Comparison of ENCODE assay signal across 10 cellular contexts in the genomic region with DNA sequence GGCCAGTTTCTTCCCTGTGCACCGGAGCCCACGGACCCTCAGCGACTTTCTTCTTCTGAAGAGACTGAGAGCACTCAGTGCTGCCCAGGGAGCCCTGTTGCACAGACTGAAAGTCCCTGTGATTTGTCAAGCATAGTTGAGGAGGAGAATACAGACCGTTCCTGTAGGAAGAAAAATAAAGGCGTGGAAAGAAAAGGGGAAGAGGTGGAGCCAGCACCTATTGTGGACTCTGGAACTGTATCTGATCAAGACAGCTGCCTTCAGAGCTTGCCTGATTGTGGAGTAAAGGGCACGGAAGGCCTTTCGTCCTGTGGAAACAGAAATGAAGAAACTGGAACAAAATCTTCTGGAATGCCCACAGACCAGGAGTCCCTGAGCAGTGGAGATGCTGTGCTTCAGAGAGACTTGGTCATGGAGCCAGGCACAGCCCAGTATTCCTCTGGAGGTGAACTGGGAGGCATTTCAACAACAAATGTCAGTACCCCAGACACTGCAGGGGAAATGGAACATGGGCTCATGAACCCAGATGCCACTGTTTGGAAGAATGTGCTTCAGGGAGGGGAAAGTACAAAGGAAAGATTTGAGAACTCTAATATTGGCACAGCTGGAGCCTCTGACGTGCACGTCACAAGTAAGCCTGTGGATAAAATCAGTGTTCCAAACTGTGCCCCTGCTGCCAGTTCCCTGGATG.
DNase-seq lines count a peak whose midpoint lies in the region; ATAC-seq lines count a peak whose summit lies in the region.
"Had no signal": no experiment of that assay in that cellular context is flagged by ENCODE, and none has a peak within 500 bp of the region (broad histone marks: within the 10 kb centered on the region; RNA-seq: fewer than 3 reads in every experiment).

No MANE protein-coding gene starts in this region.

- H3K4me3 ChIP-seq in effector memory CD4-positive, alpha-beta T cell (ENCODE audit: insufficient read depth, low read depth, low read length, poor library complexity, severe bottlenecking): no peak overlapping the region

- DNase-seq in stimulated activated naive CD8-positive, alpha-beta T cell treated with anti-CD3 and anti-CD28 coated beads, Interleukin-15, amount 100 ng/mL, for 72 hours: no peak
- no peak for DNase-seq in effector memory CD4-positive, alpha-beta T cell
- no peak for DNase-seq in naive thymus-derived CD8-positive, alpha-beta T cell
- DNase-seq in stimulated activated CD4-positive, alpha-beta T cell treated with anti-CD3 and anti-CD28 coated beads, Interleukin-2, amount 100 ng/mL, for 48 hours: no peak
- DNase-seq in retina (no peak), SHP77 (lab: John Stamatoyannopoulos, UW) (no peak)
- DNase-seq: activated CD4-positive, alpha-beta T cell treated with anti-CD3 and anti-CD28 coated beads for 48 hours; COR-L47 had no signal

- ATAC-seq in stimulated activated naive CD8-positive, alpha-beta T cell treated with anti-CD3 and anti-CD28 coated beads, Interleukin-15, amount 100 ng/mL, for 72 hours: no peak
- no peak for ATAC-seq in naive thymus-derived CD8-positive, alpha-beta T cell
- no peak for ATAC-seq in GM21367 (IDR thresholded peaks at IDR 0.05; ENCODE audit: unreplicated experiment)

- H3K4me1 ChIP-seq in effector memory CD4-positive, alpha-beta T cell (ENCODE audit: control insufficient read depth, insufficient read depth, low read length, poor library complexity, severe bottlenecking): peaks cover 37% of the 10 kb centered on the region

- peaks cover 54% of the 10 kb centered on the region for H3K4me1 Mint-ChIP-seq in stimulated activated naive CD8-positive, alpha-beta T cell treated with anti-CD3 and anti-CD28 coated beads, Interleukin-15, Interleukin-2, amounts not matched to agents 100 ng/mL and 50 ng/mL, for 24 hours (ENCODE audit: low read depth)
- peaks cover 54% of the 10 kb centered on the region for H3K4me1 Mint-ChIP-seq in stimulated activated naive CD8-positive, alpha-beta T cell treated with anti-CD3 and anti-CD28 coated beads, Interleukin-15, amount 100 ng/mL, for 72 hours
- peaks cover 44 to 55% (median 50%) of the 10 kb centered on the region in 4 donors for H3K4me1 Mint-ChIP-seq in naive thymus-derived CD8-positive, alpha-beta T cell

- H3K9me3 ChIP-seq in effector memory CD4-positive, alpha-beta T cell (ENCODE audit: control insufficient read depth, low read length): no peaks in the 10 kb centered on the region

- peak overlapping the region; percentile 92 for H3K27ac ChIP-seq in effector memory CD4-positive, alpha-beta T cell (ENCODE audit: insufficient read depth, low read length, poor library complexity, severe bottlenecking)

- POLR2A ChIA-PET in naive thymus-derived CD8-positive, alpha-beta T cell (lab: Charles Lee): no interaction called here

- H3K36me3 ChIP-seq in effector memory CD4-positive, alpha-beta T cell (ENCODE audit: control insufficient read depth, insufficient read depth, low read length): peaks cover 10% of the 10 kb centered on the region

- H3K27me3 Mint-ChIP-seq in stimulated activated naive CD8-positive, alpha-beta T cell treated with anti-CD3 and anti-CD28 coated beads, Interleukin-15, Interleukin-2, amounts not matched to agents 100 ng/mL and 50 ng/mL, for 24 hours: no peaks in the 10 kb centered on the region
- H3K27me3 Mint-ChIP-seq in stimulated activated naive CD8-positive, alpha-beta T cell treated with anti-CD3 and anti-CD28 coated beads, Interleukin-15, amount 100 ng/mL, for 72 hours: no peaks in the 10 kb centered on the region
- H3K27me3 Mint-ChIP-seq in naive thymus-derived CD8-positive, alpha-beta T cell: no peaks in the 10 kb centered on the region

- H3K27me3 ChIP-seq in effector memory CD4-positive, alpha-beta T cell (replicated peaks; ENCODE audit: control insufficient read depth, insufficient read depth, low read length, poor library complexity, severe bottlenecking): no peaks in the 10 kb centered on the region

- peak overlapping the region; percentile 15 for H3K27ac Mint-ChIP-seq in stimulated activated naive CD8-positive, alpha-beta T cell treated with anti-CD3 and anti-CD28 coated beads, Interleukin-15, Interleukin-2, amounts not matched to agents 100 ng/mL and 50 ng/mL, for 24 hours
- no peak overlapping the region for H3K27ac Mint-ChIP-seq in stimulated activated naive CD8-positive, alpha-beta T cell treated with anti-CD3 and anti-CD28 coated beads, Interleukin-15, amount 100 ng/mL, for 72 hours
- peak overlapping the region; percentile 71 to 98 (median 92) for H3K27ac Mint-ChIP-seq in naive thymus-derived CD8-positive, alpha-beta T cell

- H3K4me3 Mint-ChIP-seq in stimulated activated naive CD8-positive, alpha-beta T cell treated with anti-CD3 and anti-CD28 coated beads, Interleukin-15, Interleukin-2, amounts not matched to agents 100 ng/mL and 50 ng/mL, for 24 hours: no peak overlapping the region
- no peak overlapping the region for H3K4me3 Mint-ChIP-seq in stimulated activated naive CD8-positive, alpha-beta T cell treated with anti-CD3 and anti-CD28 coated beads, Interleukin-15, amount 100 ng/mL, for 72 hours
- H3K4me3 Mint-ChIP-seq in naive thymus-derived CD8-positive, alpha-beta T cell: peak overlapping the region in 2 of 10 donors; percentile 14 to 34

- H3K36me3 Mint-ChIP-seq in stimulated activated naive CD8-positive, alpha-beta T cell treated with anti-CD3 and anti-CD28 coated beads, Interleukin-15, Interleukin-2, amounts not matched to agents 100 ng/mL and 50 ng/mL, for 24 hours (ENCODE audit: low read depth): peaks cover 75% of the 10 kb centered on the region
- H3K36me3 Mint-ChIP-seq in naive thymus-derived CD8-positive, alpha-beta T cell: peaks cover 0 to 68% (median 7%) of the 10 kb centered on the region in 3 donors

- no peaks in the 10 kb centered on the region for H3K9me3 Mint-ChIP-seq in stimulated activated naive CD8-positive, alpha-beta T cell treated with anti-CD3 and anti-CD28 coated beads, Interleukin-15, Interleukin-2, amounts not matched to agents 100 ng/mL and 50 ng/mL, for 24 hours
- H3K9me3 Mint-ChIP-seq in stimulated activated naive CD8-positive, alpha-beta T cell treated with anti-CD3 and anti-CD28 coated beads, Interleukin-15, amount 100 ng/mL, for 72 hours: no peaks in the 10 kb centered on the region
- H3K9me3 Mint-ChIP-seq in naive thymus-derived CD8-positive, alpha-beta T cell: no peaks in the 10 kb centered on the region

Comparison
In these comparisons a context has a peak if more than half of its experiments do, and no peak if none do; other contexts are left out.
1. H3K27ac Mint-ChIP-seq: peak in stimulated activated naive CD8-positive, alpha-beta T cell treated with anti-CD3 and anti-CD28 coated beads, Interleukin-15, Interleukin-2, amounts not matched to agents 100 ng/mL and 50 ng/mL, for 24 hours (single experiment) and naive thymus-derived CD8-positive, alpha-beta T cell (10 of 10); none in stimulated activated naive CD8-positive, alpha-beta T cell treated with anti-CD3 and anti-CD28 coated beads, Interleukin-15, amount 100 ng/mL, for 72 hours (0 of 2).